12 cellular contexts compared by ENCODE assay signal in the genomic region with DNA sequence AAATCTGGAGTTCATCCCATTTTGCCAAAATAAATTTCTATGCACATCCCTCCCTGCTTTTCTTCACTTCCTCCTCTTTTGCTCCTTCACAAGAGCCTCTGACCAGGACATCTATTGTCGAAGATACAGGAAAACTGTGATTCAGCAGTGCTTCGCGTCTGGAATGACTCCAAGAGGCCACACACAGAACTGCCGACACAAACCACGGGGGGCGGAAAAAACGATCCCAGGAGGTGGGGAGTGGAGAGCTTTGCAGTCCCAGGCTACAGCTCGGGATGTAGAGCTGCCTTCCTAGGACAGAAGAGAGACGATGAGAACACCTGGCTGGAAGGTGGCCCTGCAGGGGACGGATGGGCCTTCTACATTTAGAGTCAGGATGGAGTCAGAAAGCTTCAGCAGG.
DNase-seq lines count a peak whose midpoint lies in the region; ATAC-seq, FAIRE-seq and TF ChIP-seq lines count a peak whose summit lies in the region.
"Had no signal": no experiment of that assay in that cellular context is flagged by ENCODE, and none has a peak within 500 bp of the region (broad histone marks: within the 10 kb centered on the region; RNA-seq: fewer than 3 reads in every experiment).

No MANE protein-coding gene starts in this region.

- POLR2A ChIA-PET in SK-N-SH (lab: Yijun Ruan, JAX) = no interaction called here

- FAIRE-seq in GM12892 (lab: Jason Lieb, UNC) = no peak

- no peaks in the 10 kb centered on the region for H3K9me3 ChIP-seq in SK-N-SH
- no peaks in the 10 kb centered on the region for H3K9me3 ChIP-seq in Karpas-422 (ENCODE audit: low read length)

- CTCF ChIA-PET in SK-N-SH (lab: Yijun Ruan, JAX) = no interaction called here

- H3K27me3 ChIP-seq in SK-N-SH (ENCODE audit: insufficient read depth) (no peaks in the 10 kb centered on the region), Karpas-422 (ENCODE audit: low read length) (no peaks in the 10 kb centered on the region)

- DNase-seq in activated CD4-positive, alpha-beta T cell treated with anti-CD3 and anti-CD28 coated beads, Interleukin-2, amount 10 ng/mL, durations not matched to agents 24 days and 14 days = peak; percentile 68
- no peak for DNase-seq in activated CD4-positive, alpha-beta T cell treated with anti-CD3 and anti-CD28 coated beads, Interleukin-2, amount 50 U/mL, for 48 hours
- peak; percentile 27 for DNase-seq in SK-N-SH
- peak; percentile 55 for DNase-seq in endothelial cell (ENCODE audit: low spot score)
- DNase-seq in stimulated activated effector memory CD8-positive, alpha-beta T cell treated with anti-CD3 and anti-CD28 coated beads, Interleukin-12 subunit alpha, Interleukin-12 subunit beta, amount 100 ng/mL, for 72 hours (ENCODE audit: low spot score in 2 of 2) = no peak
- DNase-seq in GM12892 (ENCODE audit: insufficient read length) = no peak
- DNase-seq in Karpas-422 = no peak
- DNase-seq: left cardiac atrium, NCI-H2029 treated with DMSO at 0.1 percent for 48 hours had no signal

- TF ChIP-seq RAD21 in SK-N-SH (IDR thresholded peaks at IDR 0.05; ENCODE audit: low read length) = no peak

- peaks cover 100% of the 10 kb centered on the region for H3K79me2 ChIP-seq in SK-N-SH (ENCODE audit: insufficient read depth)
- peaks cover 3% of the 10 kb centered on the region; the same call in 1 of the 2 replicates for H3K79me2 ChIP-seq in Karpas-422 (ENCODE audit: low read length)

- H3K9me2 ChIP-seq in SK-N-SH = no peaks in the 10 kb centered on the region
- no peaks in the 10 kb centered on the region for H3K9me2 ChIP-seq in Karpas-422 (replicated peaks; ENCODE audit: insufficient read depth, low read length)

- H3K9me3 Mint-ChIP-seq in activated CD4-positive, alpha-beta T cell treated with anti-CD3 and anti-CD28 coated beads, Interleukin-2, amount 10 ng/mL, durations not matched to agents 24 days and 14 days = no peaks in the 10 kb centered on the region
- H3K9me3 Mint-ChIP-seq in endothelial cell (ENCODE audit: unreplicated experiment) = no peaks in the 10 kb centered on the region
- H3K9me3 Mint-ChIP-seq in stimulated activated effector memory CD8-positive, alpha-beta T cell treated with anti-CD3 and anti-CD28 coated beads, Interleukin-12 subunit alpha, Interleukin-12 subunit beta, amount 100 ng/mL, for 72 hours = no peaks in the 10 kb centered on the region

- peak overlapping the region; percentile 19; the same call in 1 of the 2 replicates for H3K4me2 ChIP-seq in SK-N-SH
- no peak overlapping the region for H3K4me2 ChIP-seq in Karpas-422 (ENCODE audit: low read depth, low read length, poor library complexity, severe bottlenecking)

- TF ChIP-seq CTCF in SK-N-SH (IDR thresholded peaks at IDR 0.05) (peak; percentile 38; the same call in 1 of the 2 replicates), endothelial cell (IDR thresholded peaks at IDR 0.05; ENCODE audit: unreplicated experiment) (no peak)

- H3K9ac ChIP-seq in SK-N-SH = no peak overlapping the region
- no peak overlapping the region for H3K9ac ChIP-seq in Karpas-422 (ENCODE audit: low read length)

- WGBS in SK-N-SH (ENCODE audit: low lambda C conversion rate) = 57% methylated on average over 10 of the region's 10 CpGs

- H3F3A ChIP-seq in SK-N-SH (replicated peaks; ENCODE audit: insufficient read depth) = peaks cover 34% of the 10 kb centered on the region

- H4K20me1 ChIP-seq in SK-N-SH (ENCODE audit: insufficient read depth) (peaks cover 100% of the 10 kb centered on the region), Karpas-422 (ENCODE audit: insufficient read depth, low read depth, low read length) (peaks cover 39% of the 10 kb centered on the region; the same call in 1 of the 2 replicates)

- H3K4me3 ChIP-seq in SK-N-SH (ENCODE audit: low read depth in 2 of 2, low read length in 1 of 2) = no peak overlapping the region
- H3K4me3 ChIP-seq in Karpas-422 (ENCODE audit: low read length) = no peak overlapping the region
- H3K4me3 ChIP-seq: dorsolateral prefrontal cortex had no signal

- no peak for TF ChIP-seq POLR2A in GM12892 (IDR thresholded peaks at IDR 0.05; ENCODE audit: low read depth, low read length)

- TF ChIP-seq EP300 in SK-N-SH (IDR thresholded peaks at IDR 0.05; ENCODE audit: borderline replicate concordance in 1 of 2, low read depth in 1 of 2, low read length in 1 of 2) = peak in 1 of 2 experiments; percentile 32; a peak in 1 of 4 replicates

- peaks cover 9% of the 10 kb centered on the region for H3K36me3 Mint-ChIP-seq in activated CD4-positive, alpha-beta T cell treated with anti-CD3 and anti-CD28 coated beads, Interleukin-2, amount 10 ng/mL, durations not matched to agents 24 days and 14 days (ENCODE audit: low read depth)
- no peaks in the 10 kb centered on the region for H3K36me3 Mint-ChIP-seq in endothelial cell (ENCODE audit: low read depth, unreplicated experiment)
- H3K36me3 Mint-ChIP-seq in stimulated activated effector memory CD8-positive, alpha-beta T cell treated with anti-CD3 and anti-CD28 coated beads, Interleukin-12 subunit alpha, Interleukin-12 subunit beta, amount 100 ng/mL, for 72 hours = peaks cover 17% of the 10 kb centered on the region

- no peak overlapping the region for H2AFZ ChIP-seq in SK-N-SH (ENCODE audit: low read depth)
- H2AFZ ChIP-seq in Karpas-422 (ENCODE audit: low read length) = no peak overlapping the region

- H3K36me3 ChIP-seq in SK-N-SH (replicated peaks in 1 of 2; ENCODE audit: control insufficient read depth in 1 of 2, insufficient read depth in 2 of 2, low read length in 1 of 2) (peaks cover 0 to 10% of the 10 kb centered on the region in 2 experiments), Karpas-422 (ENCODE audit: insufficient read depth, low read length) (no peaks in the 10 kb centered on the region)

- peaks cover 24 to 60% of the 10 kb centered on the region in 2 experiments for H3K4me1 ChIP-seq in SK-N-SH (ENCODE audit: control insufficient read depth in 1 of 2, insufficient read depth in 2 of 2, low read depth in 1 of 2, low read length in 1 of 2)
- H3K4me1 ChIP-seq in Karpas-422 (ENCODE audit: low read length) = peaks cover 46% of the 10 kb centered on the region

- H3K4me1 Mint-ChIP-seq in activated CD4-positive, alpha-beta T cell treated with anti-CD3 and anti-CD28 coated beads, Interleukin-2, amount 10 ng/mL, durations not matched to agents 24 days and 14 days = peaks cover 85% of the 10 kb centered on the region
- peaks cover 33% of the 10 kb centered on the region for H3K4me1 Mint-ChIP-seq in endothelial cell (ENCODE audit: unreplicated experiment)
- peaks cover 83% of the 10 kb centered on the region for H3K4me1 Mint-ChIP-seq in stimulated activated effector memory CD8-positive, alpha-beta T cell treated with anti-CD3 and anti-CD28 coated beads, Interleukin-12 subunit alpha, Interleukin-12 subunit beta, amount 100 ng/mL, for 72 hours

- no peak for ATAC-seq in stimulated activated effector memory CD8-positive, alpha-beta T cell treated with anti-CD3 and anti-CD28 coated beads, Interleukin-12 subunit alpha, Interleukin-12 subunit beta, amount 100 ng/mL, for 72 hours
- no peak for ATAC-seq in HG03045 (IDR thresholded peaks at IDR 0.05; ENCODE audit: unreplicated experiment)

- intact Hi-C loops in activated CD4-positive, alpha-beta T cell treated with anti-CD3 and anti-CD28 coated beads, Interleukin-2, amount 10 ng/mL, durations not matched to agents 24 days and 14 days (cut with micrococcal nuclease) = loop anchor here (5.0 kb wide), 1 partner anchor 61 kb away; no protein-coding TSS in a partner anchor

- H3K27ac ChIP-seq in SK-N-SH (ENCODE audit: low read depth in 2 of 2, low read length in 1 of 2) (peak overlapping the region in 1 of 2 experiments; percentile 84; a peak in 3 of 4 replicates), Karpas-422 (ENCODE audit: low read length) (no peak overlapping the region)
- H3K27ac ChIP-seq: dorsolateral prefrontal cortex, VCaP had no signal

- H3K27ac Mint-ChIP-seq in activated CD4-positive, alpha-beta T cell treated with anti-CD3 and anti-CD28 coated beads, Interleukin-2, amount 10 ng/mL, durations not matched to agents 24 days and 14 days = peak overlapping the region; percentile 84
- no peak overlapping the region for H3K27ac Mint-ChIP-seq in endothelial cell (ENCODE audit: unreplicated experiment)
- peak overlapping the region; percentile 97 for H3K27ac Mint-ChIP-seq in stimulated activated effector memory CD8-positive, alpha-beta T cell treated with anti-CD3 and anti-CD28 coated beads, Interleukin-12 subunit alpha, Interleukin-12 subunit beta, amount 100 ng/mL, for 72 hours

- no peaks in the 10 kb centered on the region for H3K27me3 Mint-ChIP-seq in activated CD4-positive, alpha-beta T cell treated with anti-CD3 and anti-CD28 coated beads, Interleukin-2, amount 10 ng/mL, durations not matched to agents 24 days and 14 days
- peaks cover 8% of the 10 kb centered on the region for H3K27me3 Mint-ChIP-seq in endothelial cell (ENCODE audit: unreplicated experiment)

- H3K4me3 Mint-ChIP-seq in activated CD4-positive, alpha-beta T cell treated with anti-CD3 and anti-CD28 coated beads, Interleukin-2, amount 10 ng/mL, durations not matched to agents 24 days and 14 days = peak overlapping the region; percentile 63
- H3K4me3 Mint-ChIP-seq in endothelial cell (ENCODE audit: unreplicated experiment) = no peak overlapping the region
- peak overlapping the region; percentile 87 for H3K4me3 Mint-ChIP-seq in stimulated activated effector memory CD8-positive, alpha-beta T cell treated with anti-CD3 and anti-CD28 coated beads, Interleukin-12 subunit alpha, Interleukin-12 subunit beta, amount 100 ng/mL, for 72 hours

TF ChIP-seq in SK-N-SH, 30 proteins besides CTCF, POLR2A, EP300 and RAD21:
- no peak for TF ChIP-seq GATA2 (CRISPR knock-in tag; IDR thresholded peaks at IDR 0.05)
- TF ChIP-seq GABPA (IDR thresholded peaks at IDR 0.05; ENCODE audit: low read depth) = no peak
- TF ChIP-seq, protein P1, sequence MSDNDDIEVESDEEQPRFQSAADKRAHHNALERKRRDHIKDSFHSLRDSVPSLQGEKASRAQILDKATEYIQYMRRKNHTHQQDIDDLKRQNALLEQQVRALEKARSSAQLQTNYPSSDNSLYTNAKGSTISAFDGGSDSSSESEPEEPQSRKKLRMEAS (IDR thresholded peaks at IDR 0.05; ENCODE audit: low read depth) = peak; percentile 44; the same call in 1 of the 2 replicates
- no peak for TF ChIP-seq FOXJ3 (CRISPR knock-in tag; IDR thresholded peaks at IDR 0.05)
- TF ChIP-seq RFX5 (IDR thresholded peaks at IDR 0.05; ENCODE audit: low read length) = no peak
- TF ChIP-seq, protein P2, sequence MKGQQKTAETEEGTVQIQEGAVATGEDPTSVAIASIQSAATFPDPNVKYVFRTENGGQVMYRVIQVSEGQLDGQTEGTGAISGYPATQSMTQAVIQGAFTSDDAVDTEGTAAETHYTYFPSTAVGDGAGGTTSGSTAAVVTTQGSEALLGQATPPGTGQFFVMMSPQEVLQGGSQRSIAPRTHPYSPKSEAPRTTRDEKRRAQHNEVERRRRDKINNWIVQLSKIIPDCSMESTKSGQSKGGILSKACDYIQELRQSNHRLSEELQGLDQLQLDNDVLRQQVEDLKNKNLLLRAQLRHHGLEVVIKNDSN (IDR thresholded peaks at IDR 0.05; ENCODE audit: borderline replicate concordance, low read depth) = no peak
- no peak for TF ChIP-seq YY1 (IDR thresholded peaks at IDR 0.05; ENCODE audit: low read depth)
- TF ChIP-seq TCF12 (IDR thresholded peaks at IDR 0.05) = peak; percentile 45; the same call in 1 of the 2 replicates
- peak; percentile 83 for TF ChIP-seq NFIC (IDR thresholded peaks at IDR 0.05; ENCODE audit: borderline replicate concordance)

Comparison
In these comparisons a context has a peak if more than half of its experiments do, and no peak if none do; other contexts are left out.
1. DNase-seq: peak in activated CD4-positive, alpha-beta T cell treated with anti-CD3 and anti-CD28 coated beads, Interleukin-2, amount 10 ng/mL, durations not matched to agents 24 days and 14 days (single experiment), SK-N-SH (single experiment) and endothelial cell (single experiment); none in activated CD4-positive, alpha-beta T cell treated with anti-CD3 and anti-CD28 coated beads, Interleukin-2, amount 50 U/mL, for 48 hours (0 of 2), stimulated activated effector memory CD8-positive, alpha-beta T cell treated with anti-CD3 and anti-CD28 coated beads, Interleukin-12 subunit alpha, Interleukin-12 subunit beta, amount 100 ng/mL, for 72 hours (0 of 2), GM12892 (single experiment) and Karpas-422 (single experiment).